Comparison of ENCODE assay signal across 1 cellular context in the genomic region with DNA sequence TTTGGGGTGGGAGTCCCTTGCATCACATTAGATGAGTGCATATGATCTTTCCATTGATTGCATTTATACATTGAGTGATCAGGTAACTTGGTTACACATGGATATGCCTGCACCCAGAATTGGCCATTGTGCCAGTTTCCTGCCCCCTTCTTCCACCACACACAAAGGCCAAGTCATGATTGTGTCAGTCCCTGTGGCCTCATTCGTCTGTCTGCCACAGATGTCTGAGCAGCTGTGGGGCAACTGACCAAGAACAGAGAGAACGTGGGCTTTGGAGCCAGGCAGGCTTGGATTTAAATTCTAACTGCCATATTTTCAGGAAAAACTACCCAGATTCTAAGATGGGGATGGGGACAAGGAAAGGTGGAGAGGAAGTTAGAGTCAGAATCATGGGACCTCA.
TF ChIP-seq lines count a peak whose summit lies in the region.

No MANE protein-coding gene starts in this region.

TF ChIP-seq in SK-N-SH treated with all-trans-retinoic acid at 6 μM for 48 hours, 23 proteins besides CTCF, POLR2A, EP300 and RAD21 (continued from another document):
- TF ChIP-seq POU6F1 (CRISPR knock-in tag; IDR thresholded peaks at IDR 0.05; ENCODE audit: borderline replicate concordance, low read depth): no peak
- no peak for TF ChIP-seq BACH2 (CRISPR knock-in tag; IDR thresholded peaks at IDR 0.05; ENCODE audit: borderline replicate concordance)
TF ChIP-seq in SK-N-SH treated with all-trans-retinoic acid at 6 μM for 48 hours: peak in this region for 0.
